Comparison of ENCODE assay signal across 33 cellular contexts in genomic region chr2:179243046-179243445, GRCh38.
"Had no signal": no experiment of that assay in that cellular context is flagged by ENCODE, and none has a peak within 500 bp of the region (broad histone marks: within the 10 kb centered on the region; RNA-seq: fewer than 3 reads in every experiment).

No MANE protein-coding gene starts in this region.

- H3K4me3 ChIP-seq: cardiac muscle cell, SJCRH30, SK-N-MC had no signal

- FAIRE-seq: TTC549 had no signal

- H3K4me2 ChIP-seq: KMS-11 had no signal

- H3K4me1 ChIP-seq: SJCRH30 had no signal

- H3K27ac ChIP-seq: brain microvascular endothelial cell, cardiac muscle cell, KMS-11, SJCRH30, SK-N-MC had no signal

- DNase-seq: activated CD4-positive, alpha-beta memory T cell treated with anti-CD3 and anti-CD28 coated beads, Interleukin-2, amount 10 ng/mL, durations not matched to agents 7 days and 5 days; activated CD4-positive, alpha-beta T cell treated with anti-CD3 and anti-CD28 coated beads for 36 hours; activated CD8-positive, alpha-beta memory T cell treated with anti-CD3 and anti-CD28 coated beads for 24 hours; activated CD8-positive, alpha-beta memory T cell treated with anti-CD3 and anti-CD28 coated beads, Interleukin-2, amount 10 ng/mL, durations not matched to agents 7 days and 5 days; activated CD8-positive, alpha-beta memory T cell treated with anti-CD3 and anti-CD28 coated beads, Interleukin-2, amount 50 U/mL, for 48 hours; activated effector memory CD4-positive, alpha-beta T cell treated with anti-CD3 and anti-CD28 coated beads, Interleukin-2, amount 50 U/mL, for 16 hours; activated naive CD4-positive, alpha-beta T cell; activated naive CD4-positive, alpha-beta T cell treated with anti-CD3 and anti-CD28 coated beads, Interleukin-2, amount 50 U/mL, for 16 hours; activated naive CD8-positive, alpha-beta T cell treated with anti-CD3 and anti-CD28 coated beads for 36 hours; activated T-cell treated with anti-CD3 and anti-CD28 coated beads, Interleukin-2, amount 50 U/mL, for 48 hours; amniotic stem cell; aorta; brain microvascular endothelial cell; MM.1S; MV-4-11; NCI-H1092; NCI-H1436 treated with DMSO at 0.1 percent for 48 hours; NCI-H1694 treated with DMSO at 0.1 percent for 48 hours; NCI-H2029 treated with DMSO at 0.1 percent for 48 hours; NCI-H2107; NCI-H2171; NCI-H446; NCI-H510A treated with DMSO at 0.1 percent for 48 hours; NCI-H526 treated with DMSO at 0.1 percent for 48 hours; NK-92 treated with Interleukin-12 subunit alpha and Interleukin-12 subunit beta, amount 100 ng/mL, for 24 hours; SHP77; SJCRH30; T1000 had no signal

- ATAC-seq: activated CD4-positive, alpha-beta T cell treated with anti-CD3 and anti-CD28 coated beads for 36 hours; activated CD4-positive, CD25-positive, alpha-beta regulatory T cell treated with anti-CD3 and anti-CD28 coated beads, Interleukin-2, amount 50 U/mL, for 24 hours; activated CD8-positive, alpha-beta memory T cell treated with anti-CD3 and anti-CD28 coated beads, Interleukin-2, amount 10 ng/mL, durations not matched to agents 7 days and 5 days had no signal

- H3K9ac ChIP-seq: KMS-11 had no signal

- H3K36me3 ChIP-seq: brain microvascular endothelial cell, cardiac muscle cell, SJCRH30 had no signal

- H3K27me3 ChIP-seq: brain microvascular endothelial cell, cardiac muscle cell, SJCRH30 had no signal
